In genomic region chr4:177573487-177573886, GRCh38 we compare ENCODE assay signal across 20 cellular contexts.
A peak's percentile ranks its signal among the peaks of the same experiment; 100 is the strongest.
DNase-seq lines count a peak whose midpoint lies in the region; ATAC-seq, FAIRE-seq and TF ChIP-seq lines count a peak whose summit lies in the region.
"Had no signal": no experiment of that assay in that cellular context is flagged by ENCODE, and none has a peak within 500 bp of the region (broad histone marks: within the 10 kb centered on the region; RNA-seq: fewer than 3 reads in every experiment).

No MANE protein-coding gene starts in this region.

- POLR2A ChIA-PET in BJ (lab: Charles Lee): no interaction called here

- peak; percentile 86 for FAIRE-seq in keratinocyte (lab: Jason Lieb, UNC)
- FAIRE-seq: endothelial cell of umbilical vein, GM12892 had no signal

- no peaks in the 10 kb centered on the region for H3K36me3 ChIP-seq in BJ (ENCODE audit: control insufficient read depth, insufficient read depth, low read length)
- H3K36me3 ChIP-seq in keratinocyte (ENCODE audit: control insufficient read depth in 2 of 2, extremely low read depth in 1 of 2, insufficient read depth in 2 of 2, low read length in 2 of 2): no peaks in the 10 kb centered on the region
- H3K36me3 ChIP-seq: upper lobe of left lung had no signal

- dilution Hi-C loops in keratinocyte (cut with MboI; ENCODE audit: extremely low pct_ligation_motif_present, low sequenced_read_pairs): no loop called here

- H3K4me2 ChIP-seq in keratinocyte (ENCODE audit: control insufficient read depth, extremely low read depth, insufficient read depth, low read depth, low read length): peak overlapping the region; percentile 68
- H3K4me2 ChIP-seq: PC-9 had no signal

- H3K9me1 ChIP-seq in keratinocyte (ENCODE audit: control insufficient read depth, extremely low read depth, insufficient read depth, low read length): no peaks in the 10 kb centered on the region

- no peak overlapping the region for H3K4me3 ChIP-seq in BJ (ENCODE audit: low read depth, low read length)
- no peak overlapping the region for H3K4me3 ChIP-seq in keratinocyte (ENCODE audit: control insufficient read depth in 2 of 3, extremely low read depth in 1 of 3, insufficient read depth in 2 of 3, low read depth in 1 of 3, low read length in 3 of 3)
- H3K4me3 ChIP-seq: PC-9, upper lobe of left lung had no signal

- H3K79me2 ChIP-seq in keratinocyte (ENCODE audit: control insufficient read depth, insufficient read depth, low read length): no peaks in the 10 kb centered on the region

- H3K27ac ChIP-seq in keratinocyte (ENCODE audit: control insufficient read depth, insufficient read depth, low read length): no peak overlapping the region
- H3K27ac ChIP-seq: HL-60, PC-9, upper lobe of left lung had no signal

- ATAC-seq in GM19324 (IDR thresholded peaks at IDR 0.05; ENCODE audit: low FRiP score, unreplicated experiment): no peak
- ATAC-seq: natural killer cell treated with Interleukin-12 subunit alpha and Interleukin-12 subunit beta and Interleukin-15 and Interleukin-18, amount 100 ng/mL, for 72 hours had no signal

- H4K20me1 ChIP-seq in keratinocyte (ENCODE audit: control insufficient read depth, extremely low read depth, insufficient read depth, low read length): no peaks in the 10 kb centered on the region

- H3K4me1 ChIP-seq in keratinocyte (ENCODE audit: control insufficient read depth, extremely low read depth, insufficient read depth, low read length): peaks cover 15% of the 10 kb centered on the region
- H3K4me1 ChIP-seq: upper lobe of left lung had no signal

- DNase-seq in BJ (ENCODE audit: low read depth) (peak; percentile 31), M059J (ENCODE audit: low read depth) (peak; percentile 69), astrocyte of the hippocampus (ENCODE audit: low read depth, low spot score) (peak; percentile 31), keratinocyte (ENCODE audit: low read depth, low spot score) (peak; percentile 49), GM20000 (ENCODE audit: low spot score) (no peak), NCI-H2227 (lab: John Stamatoyannopoulos, UW; ENCODE audit: unreplicated experiment) (no peak), GDM1 (lab: John Stamatoyannopoulos, UW) (no peak)
- DNase-seq: activated CD8-positive, alpha-beta memory T cell treated with anti-CD3 and anti-CD28 coated beads, Interleukin-2, amount 50 U/mL, for 4 hours; aorta; Calu3; kidney glomerular epithelial cell; NCI-H187; small intestine; upper lobe of left lung had no signal

- no peak for TF ChIP-seq CTCF in BJ (IDR thresholded peaks at IDR 0.05; ENCODE audit: insufficient read depth, low read depth, low read length)
- TF ChIP-seq CTCF in keratinocyte (optimal IDR thresholded peaks at IDR 0.05 in 1 of 3, IDR thresholded peaks at IDR 0.05 in 1 of 3, conservative IDR thresholded peaks at IDR 0.05 in 1 of 3; ENCODE audit: extremely low read depth in 1 of 3, insufficient read depth in 2 of 3, low read length in 3 of 3): no peak
- TF ChIP-seq CTCF in GM20000 (IDR thresholded peaks at IDR 0.05; ENCODE audit: extremely low read depth, missing control alignments): no peak

- CTCF ChIA-PET in BJ (lab: Yijun Ruan, JAX): no interaction called here

- H2AFZ ChIP-seq in keratinocyte (ENCODE audit: control insufficient read depth, low read length): no peak overlapping the region
- H2AFZ ChIP-seq: PC-9 had no signal

- no peaks in the 10 kb centered on the region for H3K9me3 ChIP-seq in keratinocyte (ENCODE audit: control insufficient read depth, low read depth, low read length)
- H3K9me3 ChIP-seq: upper lobe of left lung had no signal

- H3K9ac ChIP-seq in keratinocyte (ENCODE audit: control insufficient read depth, extremely low read depth, insufficient read depth, low read length): no peak overlapping the region

- H3K27me3 ChIP-seq in BJ (ENCODE audit: control insufficient read depth, insufficient read depth, low read length): no peaks in the 10 kb centered on the region
- H3K27me3 ChIP-seq in keratinocyte (ENCODE audit: control insufficient read depth, extremely low read depth, insufficient read depth, low read length): no peaks in the 10 kb centered on the region
- H3K27me3 ChIP-seq: upper lobe of left lung had no signal

Comparison
In these comparisons a context has a peak if more than half of its experiments do, and no peak if none do; other contexts are left out.
1. DNase-seq: peak in BJ (single experiment), M059J (single experiment), astrocyte of the hippocampus (single experiment) and keratinocyte (single experiment); none in GM20000 (single experiment), NCI-H2227 (single experiment) and GDM1 (single experiment).